Comparison of ENCODE assay signal across 8 cellular contexts in genomic region chr17:32875904-32876413, GRCh38. TPM values are rescaled to one million over a fixed set of nuclear protein-coding genes. Genes with fewer than 3 reads are reported as not detected.
DNase-seq lines count a peak whose midpoint lies in the region; FAIRE-seq and TF ChIP-seq lines count a peak whose summit lies in the region.

No MANE protein-coding gene starts in this region.

- H3K36me3 Mint-ChIP-seq in endothelial cell (ENCODE audit: low read depth, unreplicated experiment) (peaks cover 3% of the 10 kb centered on the region), neural crest cell (ENCODE audit: low read depth) (no peaks in the 10 kb centered on the region)

- H3K27ac Mint-ChIP-seq in endothelial cell (ENCODE audit: unreplicated experiment), result peak overlapping the region; percentile 90
- no peak overlapping the region for H3K27ac Mint-ChIP-seq in neural crest cell (ENCODE audit: unreplicated experiment)

- peak overlapping the region; percentile 79 for H3K4me3 ChIP-seq in OCI-LY3 (ENCODE audit: low read length)
- H3K4me3 ChIP-seq in BE2C (ENCODE audit: low read depth, low read length), result no peak overlapping the region; the same call in 1 of the 2 replicates

- peaks cover 43% of the 10 kb centered on the region for H4K20me1 ChIP-seq in OCI-LY3 (ENCODE audit: insufficient read depth, low read length)

- H3K4me2 ChIP-seq in OCI-LY3 (ENCODE audit: low read length), result peak overlapping the region; percentile 84

- H3K27me3 Mint-ChIP-seq in endothelial cell (ENCODE audit: unreplicated experiment) (peaks cover 8% of the 10 kb centered on the region), neural crest cell (ENCODE audit: low read depth) (peaks cover 58% of the 10 kb centered on the region)

- TF ChIP-seq CTCF in OCI-LY3 (IDR thresholded peaks at IDR 0.05; ENCODE audit: low read depth, low read length) (no peak), endothelial cell (IDR thresholded peaks at IDR 0.05; ENCODE audit: unreplicated experiment) (no peak), neural crest cell (conservative IDR thresholded peaks at IDR 0.05) (no peak), BE2C (IDR thresholded peaks at IDR 0.05; ENCODE audit: low read depth, low read length) (no peak), D721Med (IDR thresholded peaks at IDR 0.05; ENCODE audit: insufficient read depth, missing control alignments) (no peak)

- peaks cover 7% of the 10 kb centered on the region for H3K4me1 Mint-ChIP-seq in endothelial cell (ENCODE audit: unreplicated experiment)
- peaks cover 14% of the 10 kb centered on the region for H3K4me1 Mint-ChIP-seq in neural crest cell

- H3K9me3 Mint-ChIP-seq in endothelial cell (ENCODE audit: unreplicated experiment) (no peaks in the 10 kb centered on the region), neural crest cell (no peaks in the 10 kb centered on the region)

- peak overlapping the region; percentile 75 for H3K9ac ChIP-seq in OCI-LY3 (ENCODE audit: low read length)

- peak; percentile 20 for DNase-seq in Daoy (ENCODE audit: low read depth)
- DNase-seq in endothelial cell (ENCODE audit: low spot score), result no peak
- DNase-seq in neural crest cell (ENCODE audit: low read depth, low spot score), result no peak
- no peak for DNase-seq in iPS-NIHi11 (ENCODE audit: low spot score)
- DNase-seq in BE2C, result no peak
- no peak for DNase-seq in D721Med (ENCODE audit: insufficient read length, low spot score)
- DNase-seq in ecto neural progenitor cell (ENCODE audit: low spot score), result no peak

- no peak overlapping the region for H3K27ac ChIP-seq in OCI-LY3 (ENCODE audit: low read length)

- H2AFZ ChIP-seq in OCI-LY3 (ENCODE audit: low read depth, low read length), result no peak overlapping the region

- H3K4me1 ChIP-seq in OCI-LY3 (ENCODE audit: low read length) (peaks cover 30% of the 10 kb centered on the region), BE2C (no peaks in the 10 kb centered on the region)

- H3K36me3 ChIP-seq in OCI-LY3 (replicated peaks; ENCODE audit: low read depth, low read length), result peaks cover 14% of the 10 kb centered on the region
- H3K36me3 ChIP-seq in BE2C, result no peaks in the 10 kb centered on the region

- H3K9me3 ChIP-seq in OCI-LY3 (ENCODE audit: insufficient read depth, low read length) (no peaks in the 10 kb centered on the region), BE2C (no peaks in the 10 kb centered on the region)

- H3K27me3 ChIP-seq in OCI-LY3 (ENCODE audit: low read depth, low read length) (no peaks in the 10 kb centered on the region), BE2C (peaks cover 7% of the 10 kb centered on the region)

- FAIRE-seq in D721Med (lab: Jason Lieb, UNC), result no peak

- H3K79me2 ChIP-seq in OCI-LY3 (ENCODE audit: low read length), result peaks cover 57% of the 10 kb centered on the region

- peak overlapping the region; percentile 98 for H3K4me3 Mint-ChIP-seq in endothelial cell (ENCODE audit: unreplicated experiment)
- peak overlapping the region; percentile 92 for H3K4me3 Mint-ChIP-seq in neural crest cell

RNA-seq across cellular contexts. Expression of gene MYO1D, which starts 1.0 kb away (rescaled TPM):
- total RNA-seq in Daoy (2014; rRNA removed; shearing (Covaris generic)), result 24.4 and 25.5 TPM in 2 replicates
- total RNA-seq in endothelial cell (ENCODE audit: unreplicated experiment), result 26.4 TPM
- 9.1 and 11.9 TPM in 2 replicates for total RNA-seq in neural crest cell
- 0.34 TPM for polyA plus RNA-seq in BE2C (2012; ENCODE audit: insufficient read depth, insufficient read length, low read depth)

RNA-seq across cellular contexts. Expression of gene TMEM98, which starts 52.0 kb away (rescaled TPM):
- 57.9 and 67.3 TPM in 2 replicates for total RNA-seq in Daoy (2014; rRNA removed; shearing (Covaris generic))
- total RNA-seq in endothelial cell (ENCODE audit: unreplicated experiment) (84.2 TPM), neural crest cell (124 and 133 TPM in 2 replicates)
- 1.2 TPM for polyA plus RNA-seq in BE2C (2012; ENCODE audit: insufficient read depth, insufficient read length, low read depth)
